In the genomic region with DNA sequence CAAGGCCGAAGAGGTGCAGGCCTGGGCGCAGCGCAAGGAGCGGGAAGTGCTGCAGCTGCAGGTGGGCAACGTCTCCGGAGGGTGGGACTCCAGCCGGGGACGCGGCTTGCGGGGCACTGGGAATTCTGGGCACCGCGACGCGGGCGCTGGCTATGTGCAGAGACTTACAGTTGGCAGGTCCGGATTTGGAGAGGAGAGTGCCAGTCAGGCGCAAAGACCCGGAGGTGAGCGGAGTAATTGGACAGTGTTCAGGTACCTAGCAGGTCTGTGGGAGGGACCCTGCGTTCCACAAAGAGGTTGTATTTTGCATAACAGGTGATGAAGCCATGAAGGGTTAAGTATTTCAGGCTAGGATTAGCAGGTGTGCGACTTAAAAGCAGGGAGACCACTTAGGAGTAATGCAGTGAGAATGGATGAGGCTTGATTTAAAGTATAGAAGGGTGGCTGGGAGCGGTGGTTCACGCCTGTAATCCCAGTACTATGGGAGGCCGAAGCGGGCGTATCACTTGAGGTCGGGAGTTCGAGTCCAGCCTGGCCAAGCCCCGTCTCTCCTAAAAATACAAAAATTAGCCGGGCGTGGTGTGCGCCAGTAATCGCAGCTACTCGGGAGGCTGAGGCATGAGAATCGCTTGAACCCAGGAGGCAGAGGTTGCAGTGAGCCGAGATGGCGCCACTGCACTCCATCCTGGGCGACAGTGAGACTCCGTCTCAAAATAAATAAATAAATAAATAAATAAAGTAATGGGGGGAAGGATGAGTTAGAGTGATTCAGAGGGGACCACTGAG, we compare ENCODE assay signal across 1 cellular context.
TF ChIP-seq lines count a peak whose summit lies in the region.

No MANE protein-coding gene starts in this region.

TF ChIP-seq in HEK293, 187 proteins besides CTCF, POLR2A, EP300 and RAD21 (continued from another document):
- TF ChIP-seq, protein P1, sequence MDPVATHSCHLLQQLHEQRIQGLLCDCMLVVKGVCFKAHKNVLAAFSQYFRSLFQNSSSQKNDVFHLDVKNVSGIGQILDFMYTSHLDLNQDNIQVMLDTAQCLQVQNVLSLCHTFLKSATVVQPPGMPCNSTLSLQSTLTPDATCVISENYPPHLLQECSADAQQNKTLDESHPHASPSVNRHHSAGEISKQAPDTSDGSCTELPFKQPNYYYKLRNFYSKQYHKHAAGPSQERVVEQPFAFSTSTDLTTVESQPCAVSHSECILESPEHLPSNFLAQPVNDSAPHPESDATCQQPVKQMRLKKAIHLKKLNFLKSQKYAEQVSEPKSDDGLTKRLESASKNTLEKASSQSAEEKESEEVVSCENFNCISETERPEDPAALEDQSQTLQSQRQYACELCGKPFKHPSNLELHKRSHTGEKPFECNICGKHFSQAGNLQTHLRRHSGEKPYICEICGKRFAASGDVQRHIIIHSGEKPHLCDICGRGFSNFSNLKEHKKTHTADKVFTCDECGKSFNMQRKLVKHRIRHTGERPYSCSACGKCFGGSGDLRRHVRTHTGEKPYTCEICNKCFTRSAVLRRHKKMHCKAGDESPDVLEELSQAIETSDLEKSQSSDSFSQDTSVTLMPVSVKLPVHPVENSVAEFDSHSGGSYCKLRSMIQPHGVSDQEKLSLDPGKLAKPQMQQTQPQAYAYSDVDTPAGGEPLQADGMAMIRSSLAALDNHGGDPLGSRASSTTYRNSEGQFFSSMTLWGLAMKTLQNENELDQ (tag by site-specific recombination; IDR thresholded peaks at IDR 0.05; ENCODE audit: low read depth), result no peak
- TF ChIP-seq ZNF558 (tag by site-specific recombination; IDR thresholded peaks at IDR 0.05) (no peak), ZBTB8A (tag by site-specific recombination; IDR thresholded peaks at IDR 0.05) (peak; percentile 69), SCRT1 (tag by site-specific recombination; IDR thresholded peaks at IDR 0.05; ENCODE audit: borderline replicate concordance) (peak; percentile 12; the same call in 1 of the 2 replicates), MYNN (tag by site-specific recombination; IDR thresholded peaks at IDR 0.05; ENCODE audit: borderline replicate concordance) (no peak), YY1 (tag by site-specific recombination; IDR thresholded peaks at IDR 0.05) (no peak), BCL11A (tag by site-specific recombination; IDR thresholded peaks at IDR 0.05; ENCODE audit: low read depth) (no peak), ZNF354C (tag by site-specific recombination; IDR thresholded peaks at IDR 0.05; ENCODE audit: borderline replicate concordance, low read depth) (no peak), SP2 (tag by site-specific recombination; IDR thresholded peaks at IDR 0.05) (peak; percentile 70)
